Comparison of ENCODE assay signal across 8 cellular contexts in genomic region chr17:68511671-68512246, GRCh38. TPM values are rescaled to one million over a fixed set of nuclear protein-coding genes. Genes with fewer than 3 reads are reported as not detected.
DNase-seq lines count a peak whose midpoint lies in the region; ATAC-seq and TF ChIP-seq lines count a peak whose summit lies in the region.

No MANE protein-coding gene starts in this region.

- no peaks in the 10 kb centered on the region for H3F3A ChIP-seq in neural cell (ENCODE audit: insufficient read depth, low read length, poor library complexity, severe bottlenecking)

- H3K27me3 ChIP-seq in NT2/D1 (ENCODE audit: insufficient read depth, insufficient read length) = no peaks in the 10 kb centered on the region
- no peaks in the 10 kb centered on the region for H3K27me3 ChIP-seq in neural cell (ENCODE audit: insufficient read depth, low read depth, low read length)

- H3K27ac ChIP-seq in neural cell (ENCODE audit: low read length) (peak overlapping the region; percentile 100), substantia nigra (ENCODE audit: low read depth, low read length, poor library complexity, severe bottlenecking) (peak overlapping the region; percentile 99)

- H3K9me3 ChIP-seq in NT2/D1 (ENCODE audit: insufficient read depth, low read length) (peaks cover 20% of the 10 kb centered on the region), neural cell (ENCODE audit: low read length) (no peaks in the 10 kb centered on the region)

- peak overlapping the region; percentile 98 for H3K9ac ChIP-seq in NT2/D1 (ENCODE audit: insufficient read length, low read depth)
- peak overlapping the region; percentile 99 for H3K9ac ChIP-seq in neural cell (ENCODE audit: low read length)

- no peak for TF ChIP-seq RAD21 in neural cell (conservative IDR thresholded peaks at IDR 0.05)

- H2AFZ ChIP-seq in neural cell (ENCODE audit: low read depth, low read length) = peak overlapping the region; percentile 86

- H3K9me2 ChIP-seq in neural cell (ENCODE audit: insufficient read depth, low read length) = no peaks in the 10 kb centered on the region

- CTCF ChIA-PET in Calu3 (lab: Charles Lee) = no interaction called here

- H3K36me3 ChIP-seq in NT2/D1 (ENCODE audit: insufficient read depth, insufficient read length, low read length) (peaks cover 22% of the 10 kb centered on the region), neural cell (ENCODE audit: insufficient read depth, low read length) (peaks cover 2% of the 10 kb centered on the region)

- ATAC-seq in GM19438 (IDR thresholded peaks at IDR 0.05; ENCODE audit: low read depth, unreplicated experiment) = peak; percentile 36
- ATAC-seq in HG03571 (IDR thresholded peaks at IDR 0.05; ENCODE audit: unreplicated experiment) = peak; percentile 40

- TF ChIP-seq EP300 in neural cell (conservative IDR thresholded peaks at IDR 0.05; ENCODE audit: poor library complexity, severe bottlenecking) = peak; percentile 70

- peaks cover 18% of the 10 kb centered on the region for H4K20me1 ChIP-seq in neural cell (ENCODE audit: insufficient read depth)

- DNase-seq in Calu3 = peak; percentile 78
- peak; percentile 33 for DNase-seq in NT2/D1 (ENCODE audit: low read depth, low spot score)
- peak; percentile 48 for DNase-seq in activated T-helper 9 cell treated with anti-CD3 and anti-CD28 coated beads, Interleukin-2, amount 50 U/mL, for 16 hours (ENCODE audit: low read depth)
- peak; percentile 48 for DNase-seq in fibroblast of the conjunctiva (ENCODE audit: low read depth)
- peak; percentile 55 to 94 (median 81) for DNase-seq in substantia nigra (lab: John Stamatoyannopoulos, UW)

- no peaks in the 10 kb centered on the region for H3K27me3 Mint-ChIP-seq in Calu3 (ENCODE audit: unreplicated experiment)

- H3K79me2 ChIP-seq in neural cell (replicated peaks; ENCODE audit: insufficient read depth, low read length) = peaks cover 43% of the 10 kb centered on the region

- H3K4me3 ChIP-seq in NT2/D1 (ENCODE audit: insufficient read length, low read depth) (peak overlapping the region; percentile 93), neural cell (ENCODE audit: low read length) (peak overlapping the region; percentile 93)

- H3K4me3 Mint-ChIP-seq in Calu3 (ENCODE audit: low read depth, unreplicated experiment) = peak overlapping the region; percentile 96

- H3K4me1 Mint-ChIP-seq in Calu3 (ENCODE audit: low read depth, unreplicated experiment) = peaks cover 15% of the 10 kb centered on the region

- peak overlapping the region; percentile 87 for H3K4me2 ChIP-seq in neural cell (ENCODE audit: low read length)

- BruUV-seq in Calu3 (replicated peaks; lab: Mats Ljungman, UMichigan) = no TSS peak

- peaks cover 43% of the 10 kb centered on the region for H3K36me3 Mint-ChIP-seq in Calu3 (ENCODE audit: insufficient read depth, unreplicated experiment)

- TF ChIP-seq CTCF in Calu3 (IDR thresholded peaks at IDR 0.05; ENCODE audit: unreplicated experiment) (no peak), neural cell (IDR thresholded peaks at IDR 0.05; ENCODE audit: poor library complexity, severe bottlenecking) (peak; percentile 25)

- intact Hi-C loops in Calu3 (cut with micrococcal nuclease; ENCODE audit: unreplicated experiment) = no loop called here

- peaks cover 2% of the 10 kb centered on the region for H3K4me1 ChIP-seq in NT2/D1 (ENCODE audit: insufficient read depth, insufficient read length)

- H3K9me3 Mint-ChIP-seq in Calu3 (ENCODE audit: low read depth, unreplicated experiment) = no peaks in the 10 kb centered on the region

- H3K27ac Mint-ChIP-seq in Calu3 (ENCODE audit: unreplicated experiment) = peak overlapping the region; percentile 98

TF ChIP-seq in neural cell, 6 proteins besides CTCF, POLR2A, EP300 and RAD21:
- TF ChIP-seq EZH2 (IDR thresholded peaks at IDR 0.05; ENCODE audit: borderline replicate concordance, insufficient read depth, low read length, poor library complexity, severe bottlenecking) (no peak), TAF1 (IDR thresholded peaks at IDR 0.05; ENCODE audit: low read depth) (peak; percentile 73), MXI1 (conservative IDR thresholded peaks at IDR 0.05; ENCODE audit: poor library complexity, severe bottlenecking) (peak; percentile 64), POLR2AphosphoS5 (IDR thresholded peaks at IDR 0.05) (peak; percentile 76), SMC3 (conservative IDR thresholded peaks at IDR 0.05; ENCODE audit: poor library complexity) (peak; percentile 9)
- TF ChIP-seq, protein P1, sequence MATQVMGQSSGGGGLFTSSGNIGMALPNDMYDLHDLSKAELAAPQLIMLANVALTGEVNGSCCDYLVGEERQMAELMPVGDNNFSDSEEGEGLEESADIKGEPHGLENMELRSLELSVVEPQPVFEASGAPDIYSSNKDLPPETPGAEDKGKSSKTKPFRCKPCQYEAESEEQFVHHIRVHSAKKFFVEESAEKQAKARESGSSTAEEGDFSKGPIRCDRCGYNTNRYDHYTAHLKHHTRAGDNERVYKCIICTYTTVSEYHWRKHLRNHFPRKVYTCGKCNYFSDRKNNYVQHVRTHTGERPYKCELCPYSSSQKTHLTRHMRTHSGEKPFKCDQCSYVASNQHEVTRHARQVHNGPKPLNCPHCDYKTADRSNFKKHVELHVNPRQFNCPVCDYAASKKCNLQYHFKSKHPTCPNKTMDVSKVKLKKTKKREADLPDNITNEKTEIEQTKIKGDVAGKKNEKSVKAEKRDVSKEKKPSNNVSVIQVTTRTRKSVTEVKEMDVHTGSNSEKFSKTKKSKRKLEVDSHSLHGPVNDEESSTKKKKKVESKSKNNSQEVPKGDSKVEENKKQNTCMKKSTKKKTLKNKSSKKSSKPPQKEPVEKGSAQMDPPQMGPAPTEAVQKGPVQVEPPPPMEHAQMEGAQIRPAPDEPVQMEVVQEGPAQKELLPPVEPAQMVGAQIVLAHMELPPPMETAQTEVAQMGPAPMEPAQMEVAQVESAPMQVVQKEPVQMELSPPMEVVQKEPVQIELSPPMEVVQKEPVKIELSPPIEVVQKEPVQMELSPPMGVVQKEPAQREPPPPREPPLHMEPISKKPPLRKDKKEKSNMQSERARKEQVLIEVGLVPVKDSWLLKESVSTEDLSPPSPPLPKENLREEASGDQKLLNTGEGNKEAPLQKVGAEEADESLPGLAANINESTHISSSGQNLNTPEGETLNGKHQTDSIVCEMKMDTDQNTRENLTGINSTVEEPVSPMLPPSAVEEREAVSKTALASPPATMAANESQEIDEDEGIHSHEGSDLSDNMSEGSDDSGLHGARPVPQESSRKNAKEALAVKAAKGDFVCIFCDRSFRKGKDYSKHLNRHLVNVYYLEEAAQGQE (IDR thresholded peaks at IDR 0.05; ENCODE audit: borderline replicate concordance) = peak; percentile 86
TF ChIP-seq in neural cell: peak in this region for 5.

RNA-seq across cellular contexts. Expression of gene PRKAR1A, which starts 0.5 kb away (rescaled TPM):
- total RNA-seq in Calu3 (2022) = 239 and 248 TPM in 2 replicates
- polyA plus RNA-seq in neural cell = 512 and 539 TPM in 2 replicates
- 424 and 461 TPM in 2 replicates for polyA minus RNA-seq in neural cell

RNA-seq across cellular contexts. Expression of gene WIPI1, which starts 54.5 kb away (rescaled TPM):
- 37.0 and 43.4 TPM in 2 replicates for total RNA-seq in Calu3 (2022)
- polyA plus RNA-seq in neural cell = 8.3 and 17.8 TPM in 2 replicates
- polyA minus RNA-seq in neural cell = 4.1 and 6.1 TPM in 2 replicates

Comparison
In these comparisons a context has a peak if more than half of its experiments do, and no peak if none do; other contexts are left out.
1. Peak in every context shown above with its lines: DNase-seq, ATAC-seq, H3K4me3 ChIP-seq and H3K27ac ChIP-seq.